11 cellular contexts compared by ENCODE assay signal in genomic region chr7:17275749-17276671, GRCh38. TPM values are rescaled to one million over a fixed set of nuclear protein-coding genes. Genes with fewer than 3 reads are reported as not detected.
DNase-seq lines count a peak whose midpoint lies in the region; ATAC-seq and TF ChIP-seq lines count a peak whose summit lies in the region.
"Had no signal": no experiment of that assay in that cellular context is flagged by ENCODE, and none has a peak within 500 bp of the region (broad histone marks: within the 10 kb centered on the region; RNA-seq: fewer than 3 reads in every experiment).

No MANE protein-coding gene starts in this region.

- no peaks in the 10 kb centered on the region for H3K36me3 Mint-ChIP-seq in Calu3 (ENCODE audit: insufficient read depth, unreplicated experiment)

- intact Hi-C loops in Calu3 (cut with micrococcal nuclease; ENCODE audit: unreplicated experiment) = loop anchor here (1.0 to 2.0 kb wide), 2 partner anchors 35 to 70 kb away; no protein-coding TSS in a partner anchor

- TSS peak; percentile 95 for BruUV-seq in Calu3 (replicated peaks; lab: Mats Ljungman, UMichigan)

- peak overlapping the region; percentile 53 for H3K27ac ChIP-seq in rectal smooth muscle tissue (ENCODE audit: low read depth, low read length)

- H3K4me3 Mint-ChIP-seq in Calu3 (ENCODE audit: low read depth, unreplicated experiment) = peak overlapping the region; percentile 55

- in situ Hi-C loops in G401 (cut with HindIII; ENCODE audit: low sequenced_read_pairs) = no loop called here

- CTCF ChIA-PET in Calu3 (lab: Charles Lee) = interaction anchor here (0.6 to 2.9 kb wide), 21 partner anchors 9 to 661 kb away, joined by 3 to 38 read pairs (median 3); partner anchors contain the start of gene AHR

- H3K4me1 Mint-ChIP-seq in Calu3 (ENCODE audit: low read depth, unreplicated experiment) = peaks cover 56% of the 10 kb centered on the region

- peak overlapping the region; percentile 89 for H3K27ac Mint-ChIP-seq in Calu3 (ENCODE audit: unreplicated experiment)

- no peaks in the 10 kb centered on the region for H3K36me3 ChIP-seq in rectal smooth muscle tissue (ENCODE audit: control insufficient read depth, insufficient read depth, low read length)

- H3K9me3 Mint-ChIP-seq in Calu3 (ENCODE audit: low read depth, unreplicated experiment) = no peaks in the 10 kb centered on the region

- H3K27me3 Mint-ChIP-seq in Calu3 (ENCODE audit: unreplicated experiment) = no peaks in the 10 kb centered on the region

- H3K4me1 ChIP-seq in rectal smooth muscle tissue (ENCODE audit: control insufficient read depth, insufficient read depth, low read length) = peaks cover 4% of the 10 kb centered on the region

- H3K27me3 ChIP-seq in rectal smooth muscle tissue (ENCODE audit: control insufficient read depth, insufficient read depth, low read length) = no peaks in the 10 kb centered on the region

- DNase-seq in Calu3 = no peak
- DNase-seq in RPMI7951 (ENCODE audit: low read depth) = peak; percentile 76
- DNase-seq in fibroblast of pulmonary artery (ENCODE audit: low read depth) = peak; percentile 96
- no peak for DNase-seq in G401 (ENCODE audit: low spot score)
- DNase-seq in stimulated activated CD4-positive, alpha-beta T cell treated with anti-CD3 and anti-CD28 coated beads, Interleukin-2, amount 100 ng/mL, for 24 hours = no peak
- no peak for DNase-seq in SK-N-DZ (ENCODE audit: low spot score)
- DNase-seq: KBM-7, left colon, SHP77 treated with DMSO at 0.1 percent for 48 hours had no signal

- no peak for ATAC-seq in GM21390 (IDR thresholded peaks at IDR 0.05; ENCODE audit: unreplicated experiment)
- ATAC-seq: left colon had no signal

- H3K4me3 ChIP-seq in fibroblast of pulmonary artery (replicated peaks; ENCODE audit: low read depth, low read length) (no peak overlapping the region), rectal smooth muscle tissue (ENCODE audit: low read length) (no peak overlapping the region)

- no peak overlapping the region for H3K9ac ChIP-seq in rectal smooth muscle tissue (ENCODE audit: low read length)

- TF ChIP-seq CTCF in Calu3 (IDR thresholded peaks at IDR 0.05; ENCODE audit: unreplicated experiment) = no peak
- no peak for TF ChIP-seq CTCF in fibroblast of pulmonary artery (IDR thresholded peaks at IDR 0.05; ENCODE audit: low read length, missing control alignments)

RNA-seq across cellular contexts. Expression of gene AHR, which starts 22.4 kb away (rescaled TPM):
- total RNA-seq in Calu3 (2022) = 280 and 288 TPM in 2 replicates
- total RNA-seq in RPMI7951 (2014; rRNA removed; shearing (Covaris generic)) = 96.6 and 113 TPM in 2 replicates
- total RNA-seq in G401 (2014; rRNA removed; shearing (Covaris generic)) = not detected in 2 replicates
- polyA plus RNA-seq in SK-N-DZ (2014; cell fraction: cytosol; rRNA removed) = 0.01 and 0.07 TPM in 2 replicates
- not detected in 2 replicates for polyA plus RNA-seq in SK-N-DZ (2014; cell fraction: nucleus; rRNA removed)

Comparison
In these comparisons a context has a peak if more than half of its experiments do, and no peak if none do; other contexts are left out.
1. DNase-seq: peak in RPMI7951 (single experiment) and fibroblast of pulmonary artery (single experiment); none in Calu3 (single experiment), G401 (single experiment), stimulated activated CD4-positive, alpha-beta T cell treated with anti-CD3 and anti-CD28 coated beads, Interleukin-2, amount 100 ng/mL, for 24 hours (0 of 2) and SK-N-DZ (single experiment).
2. RNA of gene AHR, which starts 22.4 kb away (total RNA-seq): 280 to 288 TPM in Calu3 and 96.6 to 113 TPM in RPMI7951; not detected in G401; every median in the first group is over 10 times any median in the second.